ENCODE assay signal across 8 cellular contexts in genomic region chr5:76403963-76404693, GRCh38. TPM values are rescaled to one million over a fixed set of nuclear protein-coding genes. Genes with fewer than 3 reads are reported as not detected.
DNase-seq lines count a peak whose midpoint lies in the region; ATAC-seq lines count a peak whose summit lies in the region.

No MANE protein-coding gene starts in this region.

- H3K4me3 Mint-ChIP-seq in natural killer cell treated with Interleukin-12 subunit alpha and Interleukin-12 subunit beta and Interleukin-15 and Interleukin-18, amount 100 ng/mL, for 72 hours: peak overlapping the region; percentile 97
- H3K4me3 Mint-ChIP-seq in stimulated activated naive CD8-positive, alpha-beta T cell treated with anti-CD3 and anti-CD28 coated beads, Interleukin-15, Interleukin-2, amounts not matched to agents 100 ng/mL and 50 ng/mL, for 24 hours: peak overlapping the region; percentile 95

- no peaks in the 10 kb centered on the region for H3K9me3 Mint-ChIP-seq in natural killer cell treated with Interleukin-12 subunit alpha and Interleukin-12 subunit beta and Interleukin-15 and Interleukin-18, amount 100 ng/mL, for 72 hours
- H3K9me3 Mint-ChIP-seq in stimulated activated naive CD8-positive, alpha-beta T cell treated with anti-CD3 and anti-CD28 coated beads, Interleukin-15, Interleukin-2, amounts not matched to agents 100 ng/mL and 50 ng/mL, for 24 hours: no peaks in the 10 kb centered on the region

- peak; percentile 49 for DNase-seq in activated CD4-positive, alpha-beta T cell treated with anti-CD3 and anti-CD28 coated beads for 1 hour
- peak; percentile 92 for DNase-seq in natural killer cell treated with Interleukin-12 subunit alpha and Interleukin-12 subunit beta and Interleukin-15 and Interleukin-18, amount 100 ng/mL, for 72 hours (ENCODE audit: low spot score)
- DNase-seq in T1000 (lab: John Stamatoyannopoulos, UW) (no peak), NCI-H2171 (lab: John Stamatoyannopoulos, UW) (no peak)

- H3K36me3 Mint-ChIP-seq in natural killer cell treated with Interleukin-12 subunit alpha and Interleukin-12 subunit beta and Interleukin-15 and Interleukin-18, amount 100 ng/mL, for 72 hours: no peaks in the 10 kb centered on the region
- no peaks in the 10 kb centered on the region for H3K36me3 Mint-ChIP-seq in stimulated activated naive CD8-positive, alpha-beta T cell treated with anti-CD3 and anti-CD28 coated beads, Interleukin-15, Interleukin-2, amounts not matched to agents 100 ng/mL and 50 ng/mL, for 24 hours (ENCODE audit: low read depth)

- no peaks in the 10 kb centered on the region for H3K9me3 ChIP-seq in ectodermal cell (ENCODE audit: control insufficient read depth, low read length)

- H3K27ac Mint-ChIP-seq in natural killer cell treated with Interleukin-12 subunit alpha and Interleukin-12 subunit beta and Interleukin-15 and Interleukin-18, amount 100 ng/mL, for 72 hours: peak overlapping the region; percentile 92 to 94
- peak overlapping the region; percentile 99 for H3K27ac Mint-ChIP-seq in stimulated activated naive CD8-positive, alpha-beta T cell treated with anti-CD3 and anti-CD28 coated beads, Interleukin-15, Interleukin-2, amounts not matched to agents 100 ng/mL and 50 ng/mL, for 24 hours

- 15% methylated on average over 31 to 32 of the region's 32 CpGs for WGBS in ectodermal cell, 2 experiments

- peak overlapping the region; percentile 81 for H3K4me3 ChIP-seq in ectodermal cell (ENCODE audit: insufficient read depth, low read depth, low read length)

- H3K27me3 ChIP-seq in ectodermal cell (ENCODE audit: control insufficient read depth, insufficient read depth, low read length, poor library complexity, severe bottlenecking): peaks cover 6% of the 10 kb centered on the region

- ATAC-seq in GM18858 (IDR thresholded peaks at IDR 0.05; ENCODE audit: unreplicated experiment) (peak; percentile 18), HG03280 (IDR thresholded peaks at IDR 0.05; ENCODE audit: unreplicated experiment) (peak; percentile 20)
- peak; percentile 51 to 63 for ATAC-seq in natural killer cell treated with Interleukin-12 subunit alpha and Interleukin-12 subunit beta and Interleukin-15 and Interleukin-18, amount 100 ng/mL, for 72 hours

- H3K27ac ChIP-seq in ectodermal cell (ENCODE audit: insufficient read depth, low read depth, low read length, poor library complexity, severe bottlenecking): no peak overlapping the region

- no peaks in the 10 kb centered on the region for H3K27me3 Mint-ChIP-seq in natural killer cell treated with Interleukin-12 subunit alpha and Interleukin-12 subunit beta and Interleukin-15 and Interleukin-18, amount 100 ng/mL, for 72 hours
- H3K27me3 Mint-ChIP-seq in stimulated activated naive CD8-positive, alpha-beta T cell treated with anti-CD3 and anti-CD28 coated beads, Interleukin-15, Interleukin-2, amounts not matched to agents 100 ng/mL and 50 ng/mL, for 24 hours: no peaks in the 10 kb centered on the region

- no peaks in the 10 kb centered on the region for H3K4me1 ChIP-seq in ectodermal cell (ENCODE audit: control insufficient read depth, insufficient read depth, low read length)

- H3K4me1 Mint-ChIP-seq in natural killer cell treated with Interleukin-12 subunit alpha and Interleukin-12 subunit beta and Interleukin-15 and Interleukin-18, amount 100 ng/mL, for 72 hours (ENCODE audit: low read depth in 2 of 2): peaks cover 59 to 66% of the 10 kb centered on the region in 2 donors
- H3K4me1 Mint-ChIP-seq in stimulated activated naive CD8-positive, alpha-beta T cell treated with anti-CD3 and anti-CD28 coated beads, Interleukin-15, Interleukin-2, amounts not matched to agents 100 ng/mL and 50 ng/mL, for 24 hours (ENCODE audit: low read depth): peaks cover 66% of the 10 kb centered on the region

- H3K36me3 ChIP-seq in ectodermal cell (ENCODE audit: control insufficient read depth, insufficient read depth, low read length): no peaks in the 10 kb centered on the region

RNA-seq across cellular contexts. Expression of gene IQGAP2, which starts 1.0 kb away (rescaled TPM):
- polyA plus RNA-seq in ectodermal cell (2013, experiment 1 of 4): 28.2 TPM
- polyA plus RNA-seq in ectodermal cell (2013, experiment 2 of 4): 31.5 TPM
- 31.9 TPM for polyA plus RNA-seq in ectodermal cell (2013, experiment 3 of 4)
- polyA plus RNA-seq in ectodermal cell (2013, experiment 4 of 4): 31.8 TPM
- total RNA-seq in natural killer cell treated with Interleukin-12 subunit alpha and Interleukin-12 subunit beta and Interleukin-15 and Interleukin-18, amount 100 ng/mL, for 72 hours: 100 to 1,000 TPM; 104 to 111 TPM

Comparison
In these comparisons a context has a peak if more than half of its experiments do, and no peak if none do; other contexts are left out.
1. DNase-seq: peak in activated CD4-positive, alpha-beta T cell treated with anti-CD3 and anti-CD28 coated beads for 1 hour (single experiment) and natural killer cell treated with Interleukin-12 subunit alpha and Interleukin-12 subunit beta and Interleukin-15 and Interleukin-18, amount 100 ng/mL, for 72 hours (single experiment); none in T1000 (single experiment) and NCI-H2171 (single experiment).
2. Peak in every context shown above with its lines, with median percentiles within 50 percentile points of each other: ATAC-seq.